8 cellular contexts compared by ENCODE assay signal in the genomic region with DNA sequence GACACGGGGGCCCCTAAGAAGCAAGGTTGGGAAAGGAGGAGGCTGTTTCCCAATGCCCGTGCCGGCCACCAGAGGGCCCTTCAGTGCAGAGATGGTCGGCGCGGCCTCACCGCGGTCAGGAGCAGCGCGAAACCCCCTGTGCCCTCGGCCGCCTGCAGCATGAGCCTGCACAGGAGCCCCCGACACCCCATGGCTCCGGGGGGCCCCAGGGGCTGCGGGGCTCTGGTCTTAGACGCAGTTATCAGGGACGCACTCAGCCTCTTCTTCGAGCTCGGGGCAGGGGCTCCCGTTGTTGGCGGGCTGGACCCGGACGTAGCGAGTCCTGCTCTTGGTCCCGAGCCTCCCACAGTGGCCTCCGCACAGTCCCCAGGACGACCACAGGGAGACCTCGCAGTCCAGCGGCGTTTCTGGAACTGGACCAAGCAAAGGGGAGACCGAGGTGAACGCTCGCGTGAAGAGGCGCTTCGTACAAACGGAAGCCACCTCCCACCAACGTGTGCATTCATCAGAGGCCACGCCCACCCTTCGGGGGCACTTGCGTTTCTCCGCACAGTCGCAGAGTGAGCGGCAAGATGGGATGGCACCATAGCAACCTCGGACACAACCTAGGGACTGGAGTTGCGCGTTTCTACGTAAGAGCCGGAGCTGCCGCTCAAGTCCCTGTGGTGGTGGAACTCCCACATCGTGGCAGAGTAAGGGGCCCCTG. TPM values are rescaled to one million over a fixed set of nuclear protein-coding genes. Genes with fewer than 3 reads are reported as not detected.
DNase-seq lines count a peak whose midpoint lies in the region; ATAC-seq and TF ChIP-seq lines count a peak whose summit lies in the region.

No MANE protein-coding gene starts in this region.

- H4K20me1 ChIP-seq in HCT116 (ENCODE audit: insufficient read depth) (no peaks in the 10 kb centered on the region), SK-N-SH (ENCODE audit: insufficient read depth) (no peaks in the 10 kb centered on the region)

- peak overlapping the region; percentile 95 for H2AFZ ChIP-seq in HCT116 (ENCODE audit: low read depth, low read length, poor library complexity, severe bottlenecking)
- H2AFZ ChIP-seq in SK-N-SH (ENCODE audit: low read depth), result peak overlapping the region; percentile 93

- H3K36me3 ChIP-seq in HCT116 (ENCODE audit: control insufficient read depth in 1 of 2, insufficient read depth in 2 of 2, low read length in 2 of 2) (no peaks in the 10 kb centered on the region), SK-N-SH (replicated peaks in 1 of 2; ENCODE audit: control insufficient read depth in 1 of 2, insufficient read depth in 2 of 2, low read length in 1 of 2) (no peaks in the 10 kb centered on the region), heart left ventricle (peaks cover 0 to 10% (median 0%) of the 10 kb centered on the region in 9 donors), upper lobe of left lung (peaks cover 0 to 4% (median 0%) of the 10 kb centered on the region in 4 donors)

- H3K27me3 ChIP-seq in HCT116 (ENCODE audit: insufficient read depth, low read length), result no peaks in the 10 kb centered on the region
- peaks cover 19% of the 10 kb centered on the region for H3K27me3 ChIP-seq in SK-N-SH (ENCODE audit: insufficient read depth)
- peaks cover 7 to 32% (median 21%) of the 10 kb centered on the region in 9 donors for H3K27me3 ChIP-seq in heart left ventricle
- peaks cover 0 to 28% (median 15%) of the 10 kb centered on the region in 4 donors for H3K27me3 ChIP-seq in upper lobe of left lung

- peak; percentile 91 for DNase-seq in GM03348 (ENCODE audit: low spot score)
- peak; percentile 94 for DNase-seq in HCT116 (ENCODE audit: low read depth, low spot score)
- peak; percentile 94 for DNase-seq in MV-4-11 (lab: John Stamatoyannopoulos, UW)
- peak; percentile 86 for DNase-seq in SK-N-SH
- DNase-seq in activated naive CD4-positive, alpha-beta T cell treated with anti-CD3 and anti-CD28 coated beads, Interleukin-2, amount 50 U/mL, for 72 hours (ENCODE audit: low spot score in 2 of 2), result peak; percentile 88 to 89
- DNase-seq in heart left ventricle, result peak; percentile 80 to 90 (median 81)
- DNase-seq in posterior cingulate gyrus, result peak; percentile 66 to 96 (median 80)
- peak; percentile 89 to 92 for DNase-seq in upper lobe of left lung

- no peaks in the 10 kb centered on the region for H3K9me2 ChIP-seq in HCT116 (ENCODE audit: insufficient read depth)
- H3K9me2 ChIP-seq in SK-N-SH, result no peaks in the 10 kb centered on the region

- H3K9ac ChIP-seq in HCT116 (ENCODE audit: low read length), result peak overlapping the region; percentile 89
- peak overlapping the region; percentile 51; the same call in 1 of the 2 replicates for H3K9ac ChIP-seq in SK-N-SH

- RAD21 ChIA-PET in HCT116 (lab: Charles Lee; ENCODE audit: low non-redundant PET in 1 of 2, low total read pairs in 2 of 2, uncharacterized antibody in 2 of 2, unreplicated experiment in 2 of 2), result no interaction called here

- TF ChIP-seq RAD21 in HCT116 (IDR thresholded peaks at IDR 0.05; ENCODE audit: low read depth), result peak; percentile 74
- peak; percentile 71 for TF ChIP-seq RAD21 in SK-N-SH (IDR thresholded peaks at IDR 0.05; ENCODE audit: low read length)

- peaks cover 3 to 16% of the 10 kb centered on the region in 2 experiments; a peak in 3 of 4 replicates for H3K4me1 ChIP-seq in HCT116 (ENCODE audit: control insufficient read depth in 1 of 2, insufficient read depth in 2 of 2, low read length in 2 of 2)
- H3K4me1 ChIP-seq in SK-N-SH (ENCODE audit: control insufficient read depth in 1 of 2, insufficient read depth in 2 of 2, low read depth in 1 of 2, low read length in 1 of 2), result peaks cover 0 to 6% of the 10 kb centered on the region in 2 experiments; a peak in 1 of 4 replicates
- H3K4me1 ChIP-seq in heart left ventricle, result peaks cover 0 to 52% (median 21%) of the 10 kb centered on the region in 12 donors
- peaks cover 29 to 41% (median 33%) of the 10 kb centered on the region in 4 donors for H3K4me1 ChIP-seq in upper lobe of left lung

- intact Hi-C loops in HCT116 (cut with micrococcal nuclease), result no loop called here
- intact Hi-C loops in heart left ventricle (cut with DNase I), result loop anchor here (1.0 to 10.0 kb wide), 14 partner anchors 45 to 179 kb away; a partner anchor contains a TSS
- intact Hi-C loops in posterior cingulate gyrus (cut with DNase I), result loop anchor here (2.0 to 10.0 kb wide), 4 partner anchors 37 to 177 kb away; a partner anchor contains a TSS

- CTCF ChIA-PET in HCT116 (lab: Charles Lee), result interaction anchor here (0.9 to 1.0 kb wide), 2 partner anchors 11 to 101 kb away, joined by 3 read pairs; no protein-coding TSS in a partner anchor
- CTCF ChIA-PET in SK-N-SH (lab: Yijun Ruan, JAX), result interaction anchor here (0.6 to 4.7 kb wide), 25 partner anchors 8 to 188 kb away, joined by 3 to 33 read pairs (median 3); no protein-coding TSS in a partner anchor

- H3K79me2 ChIP-seq in HCT116 (ENCODE audit: insufficient read depth, low read length) (no peaks in the 10 kb centered on the region), SK-N-SH (ENCODE audit: insufficient read depth) (no peaks in the 10 kb centered on the region)

- peak overlapping the region; percentile 97 for H3K4me2 ChIP-seq in HCT116 (ENCODE audit: low read length)
- peak overlapping the region; percentile 78 for H3K4me2 ChIP-seq in SK-N-SH

- POLR2A ChIA-PET in HCT116 (lab: Charles Lee), result interaction anchor here (0.7 to 1.9 kb wide), 2 partner anchors 10 to 12 kb away, joined by 4 read pairs; no protein-coding TSS in a partner anchor
- POLR2A ChIA-PET in SK-N-SH (lab: Yijun Ruan, JAX), result no interaction called here

- WGBS in SK-N-SH (ENCODE audit: low lambda C conversion rate), result 51% methylated on average over 31 of the region's 51 CpGs
- 0 to 5% (median 3%) methylated on average over 1 to 51 of the region's 51 CpGs for WGBS in heart left ventricle, 4 donors
- WGBS in upper lobe of left lung, 2 donors, result 0 to 1% methylated on average over 1 to 22 of the region's 51 CpGs

- no peaks in the 10 kb centered on the region for H3F3A ChIP-seq in SK-N-SH (replicated peaks; ENCODE audit: insufficient read depth)

- TF ChIP-seq EP300 in SK-N-SH (IDR thresholded peaks at IDR 0.05; ENCODE audit: borderline replicate concordance in 1 of 2, low read depth in 1 of 2, low read length in 1 of 2), result no peak
- no peak for TF ChIP-seq EP300 in upper lobe of left lung (IDR thresholded peaks at IDR 0.05)

- H3K4me3 ChIP-seq in HCT116 (replicated peaks in 1 of 2; ENCODE audit: low read depth in 1 of 2, low read length in 2 of 2) (peak overlapping the region; percentile 72 to 73), SK-N-SH (ENCODE audit: low read depth in 2 of 2, low read length in 1 of 2) (peak overlapping the region; percentile 50 to 54), heart left ventricle (peak overlapping the region; percentile 6 to 72 (median 58)), upper lobe of left lung (peak overlapping the region; percentile 59 to 76 (median 68))

- ATAC-seq in HCT116 (peak; percentile 94), heart left ventricle (peak; percentile 62 to 90 (median 84)), upper lobe of left lung (ENCODE audit: low FRiP score in 2 of 2) (peak; percentile 85 to 90)
- peak; percentile 93 to 94 for ATAC-seq in activated naive CD4-positive, alpha-beta T cell treated with anti-CD3 and anti-CD28 coated beads, Interleukin-2, amount 50 U/mL, for 72 hours

- H3K27ac ChIP-seq in HCT116 (ENCODE audit: low read depth, low read length) (peak overlapping the region; percentile 96), SK-N-SH (ENCODE audit: low read depth in 2 of 2, low read length in 1 of 2) (no peak overlapping the region; a peak in 1 of 4 replicates), heart left ventricle (peak overlapping the region in 3 of 12 donors; percentile 4 to 55 (median 15)), upper lobe of left lung (peak overlapping the region in 3 of 4 donors; percentile 38 to 81 (median 66))

- peak overlapping the region; percentile 87 to 95 for H3K27ac Mint-ChIP-seq in activated naive CD4-positive, alpha-beta T cell treated with anti-CD3 and anti-CD28 coated beads, Interleukin-2, amount 50 U/mL, for 72 hours

- H3K36me3 Mint-ChIP-seq in activated naive CD4-positive, alpha-beta T cell treated with anti-CD3 and anti-CD28 coated beads, Interleukin-2, amount 50 U/mL, for 72 hours, result peaks cover 0 to 4% of the 10 kb centered on the region in 2 donors

- TF ChIP-seq POLR2A in HCT116 (IDR thresholded peaks at IDR 0.05; ENCODE audit: borderline replicate concordance, extremely low read depth, insufficient read depth, insufficient read length) (peak; percentile 39), heart left ventricle (IDR thresholded peaks at IDR 0.05) (no peak), upper lobe of left lung (IDR thresholded peaks at IDR 0.05) (peak in 1 of 4 donors; percentile 42)

- BruUV-seq in HCT116 (replicated peaks; lab: Mats Ljungman, UMichigan), result TSS peak; percentile 87

- peak; percentile 76 to 91 (median 85) for TF ChIP-seq CTCF in HCT116 (IDR thresholded peaks at IDR 0.05 in 2 of 3, conservative IDR thresholded peaks at IDR 0.05 in 1 of 3; ENCODE audit: borderline replicate concordance in 1 of 3, insufficient read depth in 1 of 3, low read depth in 2 of 3, low read length in 2 of 3)
- peak; percentile 77 for TF ChIP-seq CTCF in SK-N-SH (IDR thresholded peaks at IDR 0.05)
- peak; percentile 81 to 96 (median 92) for TF ChIP-seq CTCF in heart left ventricle (IDR thresholded peaks at IDR 0.05)
- TF ChIP-seq CTCF in upper lobe of left lung (IDR thresholded peaks at IDR 0.05), result peak; percentile 87 to 95 (median 94)

- H3K9me3 Mint-ChIP-seq in activated naive CD4-positive, alpha-beta T cell treated with anti-CD3 and anti-CD28 coated beads, Interleukin-2, amount 50 U/mL, for 72 hours, result no peaks in the 10 kb centered on the region

- H3K9me3 ChIP-seq in HCT116 (ENCODE audit: control insufficient read depth in 1 of 2, insufficient read depth in 1 of 2, low read depth in 1 of 2, low read length in 2 of 2), result no peaks in the 10 kb centered on the region
- H3K9me3 ChIP-seq in SK-N-SH, result no peaks in the 10 kb centered on the region
- no peaks in the 10 kb centered on the region for H3K9me3 ChIP-seq in heart left ventricle
- no peaks in the 10 kb centered on the region for H3K9me3 ChIP-seq in upper lobe of left lung

RNA-seq across cellular contexts. Expression of a gene that starts 5.0 kb away (rescaled TPM):
- total RNA-seq in HCT116 (2021; ENCODE audit: unreplicated experiment), result 1.5 TPM
- 0.72 and 1.0 TPM in 2 replicates for polyA plus RNA-seq in HCT116 (2012)
- polyA plus RNA-seq in SK-N-SH (2012; rRNA removed), result 11.4 and 14.5 TPM in 2 replicates
- 4.0 and 5.2 TPM in 2 replicates for polyA plus RNA-seq in SK-N-SH (2012; cell fraction: cytosol; rRNA removed)
- 140 and 311 TPM in 2 replicates for polyA plus RNA-seq in SK-N-SH (2012; cell fraction: nucleus; rRNA removed)
- total RNA-seq in activated naive CD4-positive, alpha-beta T cell treated with anti-CD3 and anti-CD28 coated beads, Interleukin-2, amount 50 U/mL, for 72 hours, result 10 to 100 TPM in 1 of 2 donors, 1 to 10 TPM in 1; 7.0 to 17.4 TPM
- 10 to 100 TPM in 7 of 9 donors, 1 to 10 TPM in 2; 8.8 to 36.3 (median 13.7) TPM for total RNA-seq in heart left ventricle
- 10 to 100 TPM in 1 of 2 donors, 1 to 10 TPM in 1; 7.8 to 31.2 TPM for polyA plus RNA-seq in heart left ventricle
- 10 to 100 TPM; 23.2 to 81.3 (median 50.8) TPM for total RNA-seq in upper lobe of left lung

RNA-seq across cellular contexts. Expression of a gene that starts 54.0 kb away (rescaled TPM):
- total RNA-seq in HCT116 (2021; ENCODE audit: unreplicated experiment), result not detected
- 0.02 TPM in 1 of 2 replicates, not detected in the other for polyA plus RNA-seq in HCT116 (2012)
- polyA plus RNA-seq in SK-N-SH (2012; rRNA removed), result 7.0 and 9.3 TPM in 2 replicates
- polyA plus RNA-seq in SK-N-SH (2012; cell fraction: cytosol; rRNA removed), result 6.6 and 7.1 TPM in 2 replicates
- polyA plus RNA-seq in SK-N-SH (2012; cell fraction: nucleus; rRNA removed), result 21.0 and 25.2 TPM in 2 replicates
- total RNA-seq in activated naive CD4-positive, alpha-beta T cell treated with anti-CD3 and anti-CD28 coated beads, Interleukin-2, amount 50 U/mL, for 72 hours, result 1 to 10 TPM; 3.5 to 4.5 TPM
- 1 to 10 TPM in 1 of 9 donors, under 1 TPM in 4, not detected in 4; 0.25 to 1.6 (median 0.43) TPM for total RNA-seq in heart left ventricle
- under 1 TPM; 0.62 to 0.65 TPM for polyA plus RNA-seq in heart left ventricle
- 10 to 100 TPM in 1 of 6 donors, 1 to 10 TPM in 5; 2.7 to 14.7 (median 5.3) TPM for total RNA-seq in upper lobe of left lung

Comparison
In these comparisons a context has a peak if more than half of its experiments do, and no peak if none do; other contexts are left out.
1. H3K27ac ChIP-seq: peak in HCT116 (single experiment) and upper lobe of left lung (3 of 4); none in SK-N-SH (0 of 2).
2. Peak in every context shown above with its lines, with median percentiles within 50 percentile points of each other: DNase-seq, ATAC-seq, H3K4me3 ChIP-seq and CTCF ChIP-seq.